ENCODE assay signal across 1 cellular context in the genomic region with DNA sequence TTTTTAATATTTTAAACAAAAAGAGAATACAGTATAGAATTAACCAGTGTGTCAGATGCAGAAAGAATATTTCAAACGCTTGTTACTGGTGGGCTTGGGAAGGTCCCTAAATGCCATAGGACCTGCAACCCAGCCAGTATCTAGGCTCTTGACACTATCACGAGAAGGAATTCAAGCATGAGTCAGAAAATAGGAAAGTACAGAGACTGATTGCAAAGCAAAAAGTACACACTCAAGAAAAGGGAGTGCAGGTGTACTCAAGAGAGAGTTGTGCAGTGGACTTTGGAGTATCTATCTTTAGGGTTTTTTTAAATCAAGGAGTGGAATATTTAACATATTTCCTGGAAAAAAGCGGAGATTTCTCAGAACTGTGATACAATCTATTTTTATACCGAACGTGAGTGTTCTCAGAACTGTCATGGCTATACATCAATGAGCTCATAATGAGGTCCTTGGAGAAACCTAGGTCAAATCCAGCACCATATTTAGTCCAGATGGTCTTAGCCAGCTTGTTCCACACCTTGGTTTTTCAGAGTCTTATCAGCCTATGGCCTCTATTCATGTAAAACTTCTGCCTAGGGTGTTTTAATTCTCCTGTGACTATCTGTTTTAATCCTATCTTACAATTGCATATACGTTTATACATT.
TF ChIP-seq lines count a peak whose summit lies in the region.

No MANE protein-coding gene starts in this region.

TF ChIP-seq in GM23338, 12 proteins besides CTCF, POLR2A, EP300 and RAD21:
- TF ChIP-seq, protein P1, sequence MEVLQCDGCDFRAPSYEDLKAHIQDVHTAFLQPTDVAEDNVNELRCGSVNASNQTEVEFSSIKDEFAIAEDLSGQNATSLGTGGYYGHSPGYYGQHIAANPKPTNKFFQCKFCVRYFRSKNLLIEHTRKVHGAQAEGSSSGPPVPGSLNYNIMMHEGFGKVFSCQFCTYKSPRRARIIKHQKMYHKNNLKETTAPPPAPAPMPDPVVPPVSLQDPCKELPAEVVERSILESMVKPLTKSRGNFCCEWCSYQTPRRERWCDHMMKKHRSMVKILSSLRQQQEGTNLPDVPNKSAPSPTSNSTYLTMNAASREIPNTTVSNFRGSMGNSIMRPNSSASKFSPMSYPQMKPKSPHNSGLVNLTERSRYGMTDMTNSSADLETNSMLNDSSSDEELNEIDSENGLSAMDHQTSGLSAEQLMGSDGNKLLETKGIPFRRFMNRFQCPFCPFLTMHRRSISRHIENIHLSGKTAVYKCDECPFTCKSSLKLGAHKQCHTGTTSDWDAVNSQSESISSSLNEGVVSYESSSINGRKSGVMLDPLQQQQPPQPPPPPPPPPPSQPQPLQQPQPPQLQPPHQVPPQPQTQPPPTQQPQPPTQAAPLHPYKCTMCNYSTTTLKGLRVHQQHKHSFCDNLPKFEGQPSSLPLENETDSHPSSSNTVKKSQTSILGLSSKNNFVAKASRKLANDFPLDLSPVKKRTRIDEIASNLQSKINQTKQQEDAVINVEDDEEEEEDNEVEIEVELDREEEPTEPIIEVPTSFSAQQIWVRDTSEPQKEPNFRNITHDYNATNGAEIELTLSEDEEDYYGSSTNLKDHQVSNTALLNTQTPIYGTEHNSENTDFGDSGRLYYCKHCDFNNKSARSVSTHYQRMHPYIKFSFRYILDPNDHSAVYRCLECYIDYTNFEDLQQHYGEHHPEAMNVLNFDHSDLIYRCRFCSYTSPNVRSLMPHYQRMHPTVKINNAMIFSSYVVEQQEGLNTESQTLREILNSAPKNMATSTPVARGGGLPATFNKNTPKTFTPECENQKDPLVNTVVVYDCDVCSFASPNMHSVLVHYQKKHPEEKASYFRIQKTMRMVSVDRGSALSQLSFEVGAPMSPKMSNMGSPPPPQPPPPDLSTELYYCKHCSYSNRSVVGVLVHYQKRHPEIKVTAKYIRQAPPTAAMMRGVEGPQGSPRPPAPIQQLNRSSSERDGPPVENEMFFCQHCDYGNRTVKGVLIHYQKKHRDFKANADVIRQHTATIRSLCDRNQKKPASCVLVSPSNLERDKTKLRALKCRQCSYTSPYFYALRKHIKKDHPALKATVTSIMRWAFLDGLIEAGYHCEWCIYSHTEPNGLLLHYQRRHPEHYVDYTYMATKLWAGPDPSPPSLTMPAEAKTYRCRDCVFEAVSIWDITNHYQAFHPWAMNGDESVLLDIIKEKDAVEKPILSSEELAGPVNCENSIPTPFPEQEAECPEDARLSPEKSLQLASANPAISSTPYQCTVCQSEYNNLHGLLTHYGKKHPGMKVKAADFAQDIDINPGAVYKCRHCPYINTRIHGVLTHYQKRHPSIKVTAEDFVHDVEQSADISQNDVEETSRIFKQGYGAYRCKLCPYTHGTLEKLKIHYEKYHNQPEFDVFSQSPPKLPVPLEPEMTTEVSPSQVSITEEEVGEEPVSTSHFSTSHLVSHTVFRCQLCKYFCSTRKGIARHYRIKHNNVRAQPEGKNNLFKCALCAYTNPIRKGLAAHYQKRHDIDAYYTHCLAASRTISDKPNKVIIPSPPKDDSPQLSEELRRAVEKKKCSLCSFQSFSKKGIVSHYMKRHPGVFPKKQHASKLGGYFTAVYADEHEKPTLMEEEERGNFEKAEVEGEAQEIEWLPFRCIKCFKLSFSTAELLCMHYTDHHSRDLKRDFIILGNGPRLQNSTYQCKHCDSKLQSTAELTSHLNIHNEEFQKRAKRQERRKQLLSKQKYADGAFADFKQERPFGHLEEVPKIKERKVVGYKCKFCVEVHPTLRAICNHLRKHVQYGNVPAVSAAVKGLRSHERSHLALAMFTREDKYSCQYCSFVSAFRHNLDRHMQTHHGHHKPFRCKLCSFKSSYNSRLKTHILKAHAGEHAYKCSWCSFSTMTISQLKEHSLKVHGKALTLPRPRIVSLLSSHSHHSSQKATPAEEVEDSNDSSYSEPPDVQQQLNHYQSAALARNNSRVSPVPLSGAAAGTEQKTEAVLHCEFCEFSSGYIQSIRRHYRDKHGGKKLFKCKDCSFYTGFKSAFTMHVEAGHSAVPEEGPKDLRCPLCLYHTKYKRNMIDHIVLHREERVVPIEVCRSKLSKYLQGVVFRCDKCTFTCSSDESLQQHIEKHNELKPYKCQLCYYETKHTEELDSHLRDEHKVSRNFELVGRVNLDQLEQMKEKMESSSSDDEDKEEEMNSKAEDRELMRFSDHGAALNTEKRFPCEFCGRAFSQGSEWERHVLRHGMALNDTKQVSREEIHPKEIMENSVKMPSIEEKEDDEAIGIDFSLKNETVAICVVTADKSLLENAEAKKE (CRISPR knock-in tag; IDR thresholded peaks at IDR 0.05) = no peak
- TF ChIP-seq ZNF114 (CRISPR knock-in tag; IDR thresholded peaks at IDR 0.05) (no peak), POLR2AphosphoS5 (IDR thresholded peaks at IDR 0.05; ENCODE audit: low read depth) (no peak), NANOG (IDR thresholded peaks at IDR 0.05; ENCODE audit: borderline replicate concordance) (no peak), EZH2phosphoT487 (IDR thresholded peaks at IDR 0.05; ENCODE audit: unreplicated experiment) (no peak), EZH2 (IDR thresholded peaks at IDR 0.05; ENCODE audit: low read depth, unreplicated experiment) (no peak), CREB1 (CRISPR knock-in tag; IDR thresholded peaks at IDR 0.05; ENCODE audit: low read depth) (no peak), JUNB (IDR thresholded peaks at IDR 0.05; ENCODE audit: unreplicated experiment) (no peak), STAT1 (IDR thresholded peaks at IDR 0.05; ENCODE audit: unreplicated experiment) (no peak), ZNF331 (CRISPR knock-in tag; IDR thresholded peaks at IDR 0.05; ENCODE audit: low read depth) (no peak)
- TF ChIP-seq, protein P2, sequence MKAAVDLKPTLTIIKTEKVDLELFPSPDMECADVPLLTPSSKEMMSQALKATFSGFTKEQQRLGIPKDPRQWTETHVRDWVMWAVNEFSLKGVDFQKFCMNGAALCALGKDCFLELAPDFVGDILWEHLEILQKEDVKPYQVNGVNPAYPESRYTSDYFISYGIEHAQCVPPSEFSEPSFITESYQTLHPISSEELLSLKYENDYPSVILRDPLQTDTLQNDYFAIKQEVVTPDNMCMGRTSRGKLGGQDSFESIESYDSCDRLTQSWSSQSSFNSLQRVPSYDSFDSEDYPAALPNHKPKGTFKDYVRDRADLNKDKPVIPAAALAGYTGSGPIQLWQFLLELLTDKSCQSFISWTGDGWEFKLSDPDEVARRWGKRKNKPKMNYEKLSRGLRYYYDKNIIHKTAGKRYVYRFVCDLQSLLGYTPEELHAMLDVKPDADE (IDR thresholded peaks at IDR 0.05) = no peak
- TF ChIP-seq, protein P3, sequence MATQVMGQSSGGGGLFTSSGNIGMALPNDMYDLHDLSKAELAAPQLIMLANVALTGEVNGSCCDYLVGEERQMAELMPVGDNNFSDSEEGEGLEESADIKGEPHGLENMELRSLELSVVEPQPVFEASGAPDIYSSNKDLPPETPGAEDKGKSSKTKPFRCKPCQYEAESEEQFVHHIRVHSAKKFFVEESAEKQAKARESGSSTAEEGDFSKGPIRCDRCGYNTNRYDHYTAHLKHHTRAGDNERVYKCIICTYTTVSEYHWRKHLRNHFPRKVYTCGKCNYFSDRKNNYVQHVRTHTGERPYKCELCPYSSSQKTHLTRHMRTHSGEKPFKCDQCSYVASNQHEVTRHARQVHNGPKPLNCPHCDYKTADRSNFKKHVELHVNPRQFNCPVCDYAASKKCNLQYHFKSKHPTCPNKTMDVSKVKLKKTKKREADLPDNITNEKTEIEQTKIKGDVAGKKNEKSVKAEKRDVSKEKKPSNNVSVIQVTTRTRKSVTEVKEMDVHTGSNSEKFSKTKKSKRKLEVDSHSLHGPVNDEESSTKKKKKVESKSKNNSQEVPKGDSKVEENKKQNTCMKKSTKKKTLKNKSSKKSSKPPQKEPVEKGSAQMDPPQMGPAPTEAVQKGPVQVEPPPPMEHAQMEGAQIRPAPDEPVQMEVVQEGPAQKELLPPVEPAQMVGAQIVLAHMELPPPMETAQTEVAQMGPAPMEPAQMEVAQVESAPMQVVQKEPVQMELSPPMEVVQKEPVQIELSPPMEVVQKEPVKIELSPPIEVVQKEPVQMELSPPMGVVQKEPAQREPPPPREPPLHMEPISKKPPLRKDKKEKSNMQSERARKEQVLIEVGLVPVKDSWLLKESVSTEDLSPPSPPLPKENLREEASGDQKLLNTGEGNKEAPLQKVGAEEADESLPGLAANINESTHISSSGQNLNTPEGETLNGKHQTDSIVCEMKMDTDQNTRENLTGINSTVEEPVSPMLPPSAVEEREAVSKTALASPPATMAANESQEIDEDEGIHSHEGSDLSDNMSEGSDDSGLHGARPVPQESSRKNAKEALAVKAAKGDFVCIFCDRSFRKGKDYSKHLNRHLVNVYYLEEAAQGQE (IDR thresholded peaks at IDR 0.05; ENCODE audit: unreplicated experiment) = no peak
TF ChIP-seq in GM23338: peak in this region for 0.
